ENCODE assay signal across 10 cellular contexts in the genomic region with DNA sequence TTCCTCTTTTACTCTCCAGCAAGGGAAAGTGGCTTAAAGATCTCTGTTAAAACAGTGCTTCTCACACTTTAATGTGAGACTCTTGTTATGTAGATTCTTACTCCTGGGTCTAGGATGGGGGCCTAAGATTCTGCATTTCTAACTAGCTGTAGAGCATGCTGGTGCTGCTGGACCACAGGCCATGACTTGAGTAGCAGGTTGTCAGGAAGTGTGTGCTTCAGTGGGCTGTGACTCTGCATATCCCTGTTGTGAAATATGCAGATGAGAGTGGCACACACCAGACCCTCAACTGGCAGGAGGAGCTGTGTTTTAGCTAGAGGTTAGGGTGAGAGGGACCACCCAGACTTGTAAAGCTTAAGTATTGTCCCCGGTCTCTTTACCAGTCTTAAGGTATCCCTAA.
DNase-seq lines count a peak whose midpoint lies in the region; ATAC-seq, FAIRE-seq and TF ChIP-seq lines count a peak whose summit lies in the region.
"Had no signal": no experiment of that assay in that cellular context is flagged by ENCODE, and none has a peak within 500 bp of the region (broad histone marks: within the 10 kb centered on the region; RNA-seq: fewer than 3 reads in every experiment).

No MANE protein-coding gene starts in this region.

- FAIRE-seq in GM12878 (lab: Jason Lieb, UNC), result no peak
- FAIRE-seq: RCC 7860 had no signal

- H4K20me1 ChIP-seq in GM12878 (ENCODE audit: control insufficient read depth, insufficient read depth), result no peaks in the 10 kb centered on the region

- POLR2A ChIA-PET in CD8-positive, alpha-beta memory T cell (lab: Charles Lee), result no interaction called here
- POLR2A ChIA-PET in GM12878 (lab: Charles Lee), result no interaction called here

- intact Hi-C loops in GM12878 (cut with micrococcal nuclease; ENCODE audit: unreplicated experiment), result no loop called here

- peak overlapping the region in 5 of 8 donors; percentile 9 to 89 (median 76) for H3K27ac Mint-ChIP-seq in CD8-positive, alpha-beta memory T cell

- in situ Hi-C loops in GM12878 (cut with MboI), result no loop called here

- WGBS in GM12878 (ENCODE audit: insufficient coverage, insufficient replicate concordance, low lambda C conversion rate, missing lambda C conversion rate), result 28% methylated on average over 1 of the region's 1 CpG

- peaks cover 17 to 33% (median 18%) of the 10 kb centered on the region in 3 donors for H3K4me1 Mint-ChIP-seq in CD8-positive, alpha-beta memory T cell

- DNase-seq in CD8-positive, alpha-beta memory T cell, result no peak
- no peak for DNase-seq in GM12878 (ENCODE audit: low read depth, low spot score)
- DNase-seq in RKO (ENCODE audit: low spot score), result no peak
- DNase-seq in NCI-H2196 treated with DMSO at 0.1 percent for 48 hours (lab: John Stamatoyannopoulos, UW; ENCODE audit: unreplicated experiment), result no peak

- H3K9ac ChIP-seq in GM12878 (ENCODE audit: control insufficient read depth, insufficient read depth, low read length) (no peak overlapping the region), muscle layer of colon (ENCODE audit: low read length) (no peak overlapping the region)

- SMC1A ChIA-PET in GM12878 (lab: Charles Lee; ENCODE audit: uncharacterized antibody, unreplicated experiment), result interaction anchor here (1.3 kb wide), 1 partner anchor 73 kb away, joined by 3 read pairs; no protein-coding TSS in a partner anchor

- peaks cover 0 to 2% of the 10 kb centered on the region in 2 donors for H3K27me3 Mint-ChIP-seq in CD8-positive, alpha-beta memory T cell

- H3K9me3 Mint-ChIP-seq in CD8-positive, alpha-beta memory T cell, result no peaks in the 10 kb centered on the region

- H3K27me3 ChIP-seq in CD8-positive, alpha-beta memory T cell (ENCODE audit: insufficient read depth, low read length, poor library complexity, severe bottlenecking), result no peaks in the 10 kb centered on the region
- H3K27me3 ChIP-seq in GM12878 (replicated peaks in 1 of 2; ENCODE audit: control insufficient read depth in 2 of 2, insufficient read depth in 2 of 2, low read length in 1 of 2) (no peaks in the 10 kb centered on the region), muscle layer of colon (ENCODE audit: control insufficient read depth in 1 of 2, insufficient read depth in 2 of 2, low read length in 2 of 2) (no peaks in the 10 kb centered on the region)
- H3K27me3 ChIP-seq: breast epithelium had no signal

- no peak overlapping the region for H2AFZ ChIP-seq in GM12878 (ENCODE audit: control insufficient read depth, low read depth, low read length)

- no peaks in the 10 kb centered on the region for H3K79me2 ChIP-seq in GM12878 (ENCODE audit: control insufficient read depth, insufficient read depth, low read length)

- H3K9me3 ChIP-seq in CD8-positive, alpha-beta memory T cell (ENCODE audit: low read length), result no peaks in the 10 kb centered on the region
- H3K9me3 ChIP-seq in KOPT-K1 (ENCODE audit: insufficient read depth, low read length, poor library complexity, severe bottlenecking) (no peaks in the 10 kb centered on the region), GM12878 (replicated peaks; ENCODE audit: control insufficient read depth, insufficient read depth, low read length) (no peaks in the 10 kb centered on the region), muscle layer of colon (ENCODE audit: low read length) (no peaks in the 10 kb centered on the region)
- H3K9me3 ChIP-seq: breast epithelium had no signal

- peak overlapping the region; percentile 41 for H3K4me3 ChIP-seq in CD8-positive, alpha-beta memory T cell (ENCODE audit: low read length)
- H3K4me3 ChIP-seq in GM12878, result no peak overlapping the region
- peak overlapping the region in 1 of 2 donors; percentile 36 for H3K4me3 ChIP-seq in muscle layer of colon (ENCODE audit: low read depth in 1 of 2, low read length in 2 of 2)

- no peak overlapping the region for H3K4me2 ChIP-seq in GM12878 (ENCODE audit: control insufficient read depth, insufficient read depth)

- RAD21 ChIA-PET in GM12878 (lab: Charles Lee; ENCODE audit: unreplicated experiment), result no interaction called here

- TF ChIP-seq RAD21 in GM12878 (IDR thresholded peaks at IDR 0.05; ENCODE audit: insufficient read depth, low read depth, low read length), result no peak

- no peak overlapping the region for H3K27ac ChIP-seq in CD8-positive, alpha-beta memory T cell (ENCODE audit: low read depth, low read length)
- peak overlapping the region; percentile 81 for H3K27ac ChIP-seq in KOPT-K1 (ENCODE audit: low read depth, low read length, poor library complexity, severe bottlenecking)
- H3K27ac ChIP-seq in GM12878 (ENCODE audit: control insufficient read depth, insufficient read depth), result no peak overlapping the region
- H3K27ac ChIP-seq in muscle layer of colon (ENCODE audit: low read depth, low read length), result peak overlapping the region; percentile 8

- TF ChIP-seq CTCF in GM12878 (IDR thresholded peaks at IDR 0.05 in 2 of 3, conservative IDR thresholded peaks at IDR 0.05 in 1 of 3; ENCODE audit: control insufficient read depth in 2 of 3, extremely low read depth in 1 of 3, insufficient read depth in 1 of 3, low read depth in 3 of 3, low read length in 3 of 3), result no peak

- H3K4me3 Mint-ChIP-seq in CD8-positive, alpha-beta memory T cell, result peak overlapping the region in 6 of 7 donors; percentile 34 to 86 (median 78)

- no peaks in the 10 kb centered on the region for H3K36me3 ChIP-seq in CD8-positive, alpha-beta memory T cell (ENCODE audit: insufficient read depth, low read length)
- H3K36me3 ChIP-seq in KOPT-K1 (ENCODE audit: insufficient read depth, low read length) (no peaks in the 10 kb centered on the region), GM12878 (ENCODE audit: control insufficient read depth in 2 of 2, insufficient read depth in 2 of 2, low read length in 1 of 2) (no peaks in the 10 kb centered on the region), muscle layer of colon (ENCODE audit: insufficient read depth, low read length) (no peaks in the 10 kb centered on the region)
- H3K36me3 ChIP-seq: breast epithelium had no signal

- BruUV-seq in GM12878 (replicated peaks; lab: Mats Ljungman, UMichigan), result no TSS peak

- TF ChIP-seq POLR2A in GM12878 (IDR thresholded peaks at IDR 0.05; ENCODE audit: low read depth, low read length), result no peak

- H3K36me3 Mint-ChIP-seq in CD8-positive, alpha-beta memory T cell, result no peaks in the 10 kb centered on the region

- H3K4me1 ChIP-seq in CD8-positive, alpha-beta memory T cell (ENCODE audit: insufficient read depth, low read length), result peaks cover 15% of the 10 kb centered on the region
- peaks cover 4% of the 10 kb centered on the region; the same call in 1 of the 2 replicates for H3K4me1 ChIP-seq in GM12878 (ENCODE audit: control insufficient read depth, insufficient read depth, low read length)
- H3K4me1 ChIP-seq in muscle layer of colon (ENCODE audit: insufficient read depth, low read length), result peaks cover 39% of the 10 kb centered on the region
- H3K4me1 ChIP-seq: breast epithelium had no signal

- ATAC-seq in GM12878, result peak; percentile 66
- no peak for ATAC-seq in GM19023 (IDR thresholded peaks at IDR 0.05; ENCODE audit: unreplicated experiment)
- no peak for ATAC-seq in GM21619 (IDR thresholded peaks at IDR 0.05; ENCODE audit: unreplicated experiment)

- CTCF ChIA-PET in CD8-positive, alpha-beta memory T cell (lab: Charles Lee), result no interaction called here
- CTCF ChIA-PET in GM12878 (lab: Yijun Ruan, JAX), result no interaction called here

- TF ChIP-seq EP300 in GM12878 (IDR thresholded peaks at IDR 0.05; ENCODE audit: borderline replicate concordance in 1 of 2, control insufficient read depth in 1 of 2, low read depth in 2 of 2, low read length in 2 of 2), result no peak

TF ChIP-seq in GM12878, 131 proteins besides CTCF, POLR2A, EP300 and RAD21:
- TF ChIP-seq EZH2 (IDR thresholded peaks at IDR 0.05; ENCODE audit: borderline replicate concordance, control insufficient read depth, low read depth, low read length) (no peak), EGR1 (IDR thresholded peaks at IDR 0.05; ENCODE audit: borderline replicate concordance in 1 of 2, low read depth in 2 of 2, low read length in 2 of 2) (no peak), NR2C1 (IDR thresholded peaks at IDR 0.05) (no peak), BACH1 (IDR thresholded peaks at IDR 0.05; ENCODE audit: borderline replicate concordance) (no peak), SMAD1 (IDR thresholded peaks at IDR 0.05; ENCODE audit: low read depth, partially characterized antibody) (no peak), NFIC (IDR thresholded peaks at IDR 0.05; ENCODE audit: low read depth, low read length) (no peak)

Comparison
In these comparisons a context has a peak if more than half of its experiments do, and no peak if none do; other contexts are left out.
1. H3K27ac ChIP-seq: peak in KOPT-K1 (single experiment) and muscle layer of colon (single experiment); none in CD8-positive, alpha-beta memory T cell (single experiment) and GM12878 (single experiment).